ENCODE assay signal across 23 cellular contexts in the genomic region with DNA sequence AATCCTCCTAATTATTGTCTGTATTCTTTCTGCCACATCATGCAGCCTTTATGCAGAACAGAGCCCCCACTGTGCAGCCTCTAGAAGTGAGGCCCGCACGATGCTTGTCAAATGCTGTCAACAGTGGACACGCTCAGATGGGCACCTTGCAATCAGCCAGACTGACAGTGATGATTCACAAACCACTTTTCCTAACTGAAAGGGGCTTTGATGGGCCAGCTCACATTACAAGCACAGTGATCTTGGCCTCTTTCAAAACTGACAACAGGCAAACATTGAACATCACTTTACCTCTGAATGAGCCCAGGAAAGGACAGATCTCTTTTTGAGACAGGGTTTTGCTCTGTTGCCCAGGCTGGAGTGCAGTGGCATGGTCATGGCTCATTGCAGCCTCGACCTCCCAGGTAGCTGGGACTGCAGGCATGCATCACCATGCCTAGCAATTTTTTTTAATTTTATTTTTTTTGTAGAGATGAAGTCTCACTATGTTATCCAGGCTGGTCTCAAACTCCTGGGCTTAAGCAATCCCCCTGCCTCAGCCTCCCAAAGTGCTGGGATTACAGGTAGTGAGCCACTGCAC. TPM values are rescaled to one million over a fixed set of nuclear protein-coding genes. Genes with fewer than 3 reads are reported as not detected.
A peak's percentile ranks its signal among the peaks of the same experiment; 100 is the strongest.
DNase-seq lines count a peak whose midpoint lies in the region; TF ChIP-seq lines count a peak whose summit lies in the region.
"Had no signal": no experiment of that assay in that cellular context is flagged by ENCODE, and none has a peak within 500 bp of the region (broad histone marks: within the 10 kb centered on the region; RNA-seq: fewer than 3 reads in every experiment).

No MANE protein-coding gene starts in this region.

- no peak for TF ChIP-seq POLR2A in suprapubic skin (IDR thresholded peaks at IDR 0.05)

- no peak overlapping the region for H3K4me3 ChIP-seq in suprapubic skin
- H3K4me3 ChIP-seq: lung, right lobe of liver, thoracic aorta had no signal

- no peak for TF ChIP-seq CTCF in suprapubic skin (IDR thresholded peaks at IDR 0.05)

- 88% methylated on average over 4 of the region's 4 CpGs for WGBS in suprapubic skin

- H3K9me3 ChIP-seq in suprapubic skin = no peaks in the 10 kb centered on the region
- H3K9me3 ChIP-seq: right lobe of liver, thoracic aorta had no signal

- in situ Hi-C loops in Caki2 (cut with HindIII; ENCODE audit: low pct_unique_long_range_greater_than_20kb, low sequenced_read_pairs) = no loop called here

- no peak overlapping the region for H3K27ac ChIP-seq in suprapubic skin
- H3K27ac ChIP-seq: right lobe of liver, thoracic aorta, WERI-Rb-1 had no signal

- no peak for TF ChIP-seq EP300 in suprapubic skin (IDR thresholded peaks at IDR 0.05)

- DNase-seq in Caki2 (ENCODE audit: low read depth) = peak; percentile 79
- peak; percentile 84 for DNase-seq in NCI-H146 (lab: John Stamatoyannopoulos, UW)
- DNase-seq in NCI-H748 treated with DMSO at 0.1 percent for 48 hours (lab: John Stamatoyannopoulos, UW) = peak; percentile 50
- DNase-seq in kidney tubule cell (ENCODE audit: low spot score) = peak; percentile 88
- no peak for DNase-seq in activated CD4-positive, alpha-beta T cell treated with anti-CD3 and anti-CD28 coated beads for 48 hours
- no peak for DNase-seq in activated CD8-positive, alpha-beta memory T cell treated with anti-CD3 and anti-CD28 coated beads, Interleukin-2, amount 50 U/mL, for 4 hours
- DNase-seq in suprapubic skin (ENCODE audit: low spot score in 2 of 2) = no peak
- DNase-seq: activated naive CD8-positive, alpha-beta T cell treated with anti-CD3 and anti-CD28 coated beads, Interleukin-2, amount 10 ng/mL, durations not matched to agents 7 days and 5 days; caudate nucleus; DMS 273 treated with DMSO at 0.1 percent for 48 hours; IMR-90; NCI-H524; nephron progenitor cell; right lobe of liver; stimulated activated CD4-positive, alpha-beta T cell treated with anti-CD3 and anti-CD28 coated beads, Interleukin-12 subunit alpha, Interleukin-12 subunit beta, amount 100 ng/mL, for 4 hours; stimulated activated CD4-positive, alpha-beta T cell treated with anti-CD3 and anti-CD28 coated beads, Interleukin-4, amount 100 ng/mL, for 24 hours; stimulated activated naive B cell treated with anti-CD40 and anti-IgM and Interleukin-4, amounts not matched to agents 10 μg/mL and 1 μg/mL and 100 μg/mL, for 72 hours; WERI-Rb-1 had no signal

- H3K27me3 ChIP-seq in suprapubic skin = no peaks in the 10 kb centered on the region
- H3K27me3 ChIP-seq: right lobe of liver had no signal

- no peaks in the 10 kb centered on the region for H3K36me3 ChIP-seq in suprapubic skin
- H3K36me3 ChIP-seq: right lobe of liver, thoracic aorta, WERI-Rb-1 had no signal

- peaks cover 4% of the 10 kb centered on the region for H3K4me1 ChIP-seq in suprapubic skin
- H3K4me1 ChIP-seq: right lobe of liver had no signal

RNA-seq across cellular contexts. Expression of a gene that starts 18.0 kb away (rescaled TPM):
- 1.2 and 2.2 TPM in 2 replicates for total RNA-seq in Caki2 (2014; rRNA removed; shearing (Covaris generic); ENCODE audit: low replicate concordance)
- total RNA-seq in suprapubic skin = 1 to 10 TPM; 1.1 to 2.7 (median 1.5) TPM
- total RNA-seq: thoracic aorta had no signal

RNA-seq across cellular contexts. Expression of a gene that starts 57.0 kb away (rescaled TPM):
- not detected in 2 replicates for total RNA-seq in Caki2 (2014; rRNA removed; shearing (Covaris generic); ENCODE audit: low replicate concordance)
- not detected for total RNA-seq in suprapubic skin
- total RNA-seq: activated naive CD8-positive, alpha-beta T cell treated with anti-CD3 and anti-CD28 coated beads, Interleukin-2, amount 10 ng/mL, durations not matched to agents 7 days and 5 days; fibroblast of lung; IMR-90; M059J; mucosa of gallbladder; thoracic aorta had no signal

Comparison
In these comparisons a context has a peak if more than half of its experiments do, and no peak if none do; other contexts are left out.
1. DNase-seq: peak in Caki2 (single experiment), NCI-H146 (single experiment), NCI-H748 treated with DMSO at 0.1 percent for 48 hours (single experiment) and kidney tubule cell (single experiment); none in activated CD4-positive, alpha-beta T cell treated with anti-CD3 and anti-CD28 coated beads for 48 hours (single experiment), activated CD8-positive, alpha-beta memory T cell treated with anti-CD3 and anti-CD28 coated beads, Interleukin-2, amount 50 U/mL, for 4 hours (single experiment) and suprapubic skin (0 of 2).